1 cellular context compared by ENCODE assay signal in the genomic region with DNA sequence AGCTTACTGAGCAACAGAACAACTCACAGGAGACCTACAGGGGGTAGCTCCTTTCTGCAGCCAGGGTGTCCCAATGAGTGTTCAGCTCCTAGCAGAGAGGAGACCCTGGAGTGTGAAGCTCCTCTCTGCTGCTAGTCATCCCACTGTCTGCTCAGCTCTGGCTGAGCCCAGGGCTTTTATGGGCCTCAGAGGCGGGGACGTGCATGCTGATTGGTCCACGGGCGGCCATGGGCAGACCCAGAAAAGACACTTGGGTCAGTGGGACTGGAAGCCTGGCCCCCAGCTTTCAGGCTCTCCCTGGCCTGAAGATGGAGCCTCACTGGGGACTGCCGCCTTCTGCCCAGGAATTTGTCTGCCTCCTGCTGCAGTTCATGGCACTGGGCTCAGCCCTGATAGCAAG.
TF ChIP-seq lines count a peak whose summit lies in the region.

No MANE protein-coding gene starts in this region.

TF ChIP-seq in K562, 482 proteins besides CTCF, POLR2A, EP300 and RAD21:
- TF ChIP-seq TRIM28 (IDR thresholded peaks at IDR 0.05), result 0 out of 2 replicates have a peak, but pooled peaks have one; percentile 20
- TF ChIP-seq CREM (IDR thresholded peaks at IDR 0.05; ENCODE audit: low read depth), result no peak
- TF ChIP-seq, protein P1, sequence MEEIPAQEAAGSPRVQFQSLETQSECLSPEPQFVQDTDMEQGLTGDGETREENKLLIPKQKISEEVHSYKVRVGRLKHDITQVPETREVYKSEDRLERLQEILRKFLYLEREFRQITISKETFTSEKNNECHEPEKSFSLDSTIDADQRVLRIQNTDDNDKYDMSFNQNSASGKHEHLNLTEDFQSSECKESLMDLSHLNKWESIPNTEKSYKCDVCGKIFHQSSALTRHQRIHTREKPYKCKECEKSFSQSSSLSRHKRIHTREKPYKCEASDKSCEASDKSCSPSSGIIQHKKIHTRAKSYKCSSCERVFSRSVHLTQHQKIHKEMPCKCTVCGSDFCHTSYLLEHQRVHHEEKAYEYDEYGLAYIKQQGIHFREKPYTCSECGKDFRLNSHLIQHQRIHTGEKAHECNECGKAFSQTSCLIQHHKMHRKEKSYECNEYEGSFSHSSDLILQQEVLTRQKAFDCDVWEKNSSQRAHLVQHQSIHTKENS (CRISPR knock-in tag; IDR thresholded peaks at IDR 0.05), result no peak
TF ChIP-seq in K562: peak in this region for 1.
